In the genomic region with DNA sequence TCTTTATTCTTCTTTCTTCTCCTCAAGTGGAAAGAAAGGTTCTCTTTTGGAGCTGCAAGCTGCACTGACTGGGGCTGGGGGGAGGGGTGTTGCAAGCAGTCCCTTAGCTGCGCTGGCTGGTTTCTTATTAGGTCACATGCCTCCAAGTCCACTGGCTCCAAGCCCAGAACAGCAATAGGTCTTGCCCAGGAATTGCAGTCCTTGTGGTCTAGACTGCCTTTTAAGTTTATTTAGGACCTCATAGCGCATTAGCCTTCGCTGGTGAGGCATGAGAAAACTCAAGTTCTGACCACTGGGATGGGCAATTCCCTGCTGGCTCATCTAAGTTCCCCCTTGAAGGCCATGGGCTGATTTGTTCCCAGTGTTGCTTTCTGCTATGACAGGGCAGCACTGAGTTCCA, we compare ENCODE assay signal across 16 cellular contexts.
A peak's percentile ranks its signal among the peaks of the same experiment; 100 is the strongest.
DNase-seq lines count a peak whose midpoint lies in the region; ATAC-seq and TF ChIP-seq lines count a peak whose summit lies in the region.
"Had no signal": no experiment of that assay in that cellular context is flagged by ENCODE, and none has a peak within 500 bp of the region (broad histone marks: within the 10 kb centered on the region; RNA-seq: fewer than 3 reads in every experiment).

No MANE protein-coding gene starts in this region.

- in situ Hi-C loops in astrocyte of the spinal cord (cut with HindIII; ENCODE audit: low sequenced_read_pairs): no loop called here

- H4K20me1 ChIP-seq in BLaER1: no peaks in the 10 kb centered on the region

- H3K27ac ChIP-seq in BLaER1: peak overlapping the region; percentile 33; the same call in 1 of the 2 replicates
- H3K27ac ChIP-seq: KMS-11 had no signal

- DNase-seq in HT1080 (ENCODE audit: low read depth) (peak; percentile 90), astrocyte of the spinal cord (ENCODE audit: low read depth, low spot score) (peak; percentile 99), kidney tubule cell (ENCODE audit: low spot score) (peak; percentile 91), cerebellum (ENCODE audit: low spot score) (no peak), retina (no peak)
- DNase-seq: activated naive CD8-positive, alpha-beta T cell treated with anti-CD3 and anti-CD28 coated beads for 36 hours; effector memory CD8-positive, alpha-beta T cell; NCI-H748 treated with DMSO at 0.1 percent for 48 hours; occipital lobe; stimulated activated CD4-positive, alpha-beta T cell treated with anti-CD3 and anti-CD28 coated beads, Interleukin-4, amount 100 ng/mL, for 24 hours; substantia nigra; T-cell had no signal

- no peak for TF ChIP-seq CTCF in astrocyte of the spinal cord (IDR thresholded peaks at IDR 0.05; ENCODE audit: low read depth, low read length)

- peaks cover 7% of the 10 kb centered on the region; the same call in 1 of the 2 replicates for H3K9me3 ChIP-seq in BLaER1

- no peaks in the 10 kb centered on the region for H3K36me3 ChIP-seq in BLaER1

- H3K9ac ChIP-seq in BLaER1: no peak overlapping the region
- H3K9ac ChIP-seq: KMS-11 had no signal

- peak overlapping the region; percentile 47 for H3K4me2 ChIP-seq in BLaER1
- H3K4me2 ChIP-seq: KMS-11 had no signal

- H3K4me3 ChIP-seq in BLaER1: no peak overlapping the region
- no peak overlapping the region for H3K4me3 ChIP-seq in astrocyte of the spinal cord (ENCODE audit: low read depth, low read length)

- H3K27me3 ChIP-seq in BLaER1: no peaks in the 10 kb centered on the region

- H3K4me1 ChIP-seq in BLaER1: peaks cover 42% of the 10 kb centered on the region

- no peak for ATAC-seq in HG03354 (IDR thresholded peaks at IDR 0.05; ENCODE audit: poor library complexity, severe bottlenecking, unreplicated experiment)
- ATAC-seq in HG03460 (IDR thresholded peaks at IDR 0.05; ENCODE audit: unreplicated experiment): no peak
- ATAC-seq: effector memory CD8-positive, alpha-beta T cell; T-cell had no signal

Comparison
In these comparisons a context has a peak if more than half of its experiments do, and no peak if none do; other contexts are left out.
1. DNase-seq: peak in HT1080 (single experiment), astrocyte of the spinal cord (single experiment) and kidney tubule cell (single experiment); none in cerebellum (single experiment) and retina (single experiment).